ENCODE assay signal across 16 cellular contexts in the genomic region with DNA sequence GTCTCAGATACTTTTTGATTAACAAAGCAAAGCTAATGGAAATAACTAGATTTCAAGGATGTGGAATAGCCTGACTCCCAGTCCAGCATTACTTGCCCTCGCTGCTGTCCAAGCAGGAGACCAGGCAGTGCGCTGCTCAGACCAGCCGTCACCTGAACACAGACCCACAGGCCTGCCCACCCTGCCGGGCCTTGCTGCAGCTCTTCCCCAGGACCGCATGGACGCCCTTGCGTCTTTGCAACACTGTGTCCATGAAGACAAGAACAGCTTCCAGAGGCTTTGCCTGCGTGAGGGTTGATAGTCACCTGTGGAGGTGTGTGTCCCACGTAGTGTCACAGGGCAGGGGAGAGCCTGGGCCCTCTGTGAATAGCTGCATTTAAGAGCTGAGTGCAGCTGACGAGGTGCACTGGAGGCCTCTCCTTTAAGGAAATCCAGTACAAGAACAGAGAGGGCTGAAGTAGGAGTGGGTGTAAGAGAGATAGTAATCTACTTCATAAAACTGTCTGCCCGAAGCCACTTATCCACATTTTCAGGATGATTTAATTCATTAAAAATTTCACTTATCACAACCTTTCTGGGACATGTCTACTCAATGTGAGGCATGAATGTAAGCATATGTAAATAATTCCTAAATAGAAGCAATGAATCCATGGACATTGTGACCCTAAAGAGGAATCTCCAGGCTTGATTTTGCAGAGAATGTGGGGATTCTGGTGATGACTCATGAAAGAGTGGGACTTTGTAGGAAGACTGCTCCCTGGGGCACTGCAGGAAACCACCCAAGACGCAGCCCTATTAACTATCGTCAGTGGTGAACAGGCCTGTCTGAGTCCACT.
A peak's percentile ranks its signal among the peaks of the same experiment; 100 is the strongest.
DNase-seq lines count a peak whose midpoint lies in the region; ATAC-seq and TF ChIP-seq lines count a peak whose summit lies in the region.
"Had no signal": no experiment of that assay in that cellular context is flagged by ENCODE, and none has a peak within 500 bp of the region (broad histone marks: within the 10 kb centered on the region; RNA-seq: fewer than 3 reads in every experiment).

No MANE protein-coding gene starts in this region.

- H3K4me1 ChIP-seq in mammary epithelial cell (ENCODE audit: insufficient read depth, low read length) (peaks cover 23% of the 10 kb centered on the region), mesodermal cell (ENCODE audit: control insufficient read depth, insufficient read depth, low read length, poor library complexity, severe bottlenecking) (peaks cover 8% of the 10 kb centered on the region), mucosa of descending colon (ENCODE audit: low read depth) (peaks cover 11% of the 10 kb centered on the region)

- H3K27ac ChIP-seq in mammary epithelial cell (ENCODE audit: insufficient read depth, low read depth, low read length) = no peak overlapping the region
- H3K27ac ChIP-seq in mesodermal cell (ENCODE audit: low read depth, low read length, severe bottlenecking) = peak overlapping the region; percentile 26

- intact Hi-C loops in mammary epithelial cell (cut with micrococcal nuclease) (no loop called here), mucosa of descending colon (cut with DNase I, micrococcal nuclease) (no loop called here)
- intact Hi-C loops in activated naive CD4-positive, alpha-beta T cell treated with anti-CD3 and anti-CD28 coated beads for 36 hours (cut with micrococcal nuclease) = no loop called here

- H3K9me3 Mint-ChIP-seq in activated naive CD4-positive, alpha-beta T cell treated with anti-CD3 and anti-CD28 coated beads for 36 hours = no peaks in the 10 kb centered on the region

- CTCF ChIA-PET in mammary epithelial cell (lab: Charles Lee; ENCODE audit: low non-redundant PET) = no interaction called here
- CTCF ChIA-PET in activated naive CD4-positive, alpha-beta T cell treated with anti-CD3 and anti-CD28 coated beads for 36 hours (lab: Charles Lee) = interaction anchor here (1.9 kb wide), 1 partner anchor 133 kb away, joined by 7 read pairs; no protein-coding TSS in a partner anchor

- in situ Hi-C loops in mammary epithelial cell (cut with MboI; ENCODE audit: low sequenced_read_pairs in 2 of 2) = no loop called here

- peaks cover 9% of the 10 kb centered on the region for H3K4me1 Mint-ChIP-seq in activated naive CD4-positive, alpha-beta T cell treated with anti-CD3 and anti-CD28 coated beads for 36 hours (ENCODE audit: low read depth)

- DNase-seq in AG08395 (ENCODE audit: low spot score) (peak; percentile 26), HT-29 (ENCODE audit: low spot score) (peak; percentile 62), mammary epithelial cell (peak; percentile 53), NCI-H2227 treated with DMSO at 0.1 percent for 48 hours (lab: John Stamatoyannopoulos, UW) (no peak), mucosa of descending colon (no peak), NCI-H146 treated with DMSO at 0.1 percent for 48 hours (lab: John Stamatoyannopoulos, UW; ENCODE audit: unreplicated experiment) (no peak)
- no peak for DNase-seq in activated naive CD4-positive, alpha-beta T cell treated with anti-CD3 and anti-CD28 coated beads for 36 hours
- DNase-seq: activated CD4-positive, CD25-positive, alpha-beta regulatory T cell; activated CD8-positive, alpha-beta memory T cell treated with anti-CD3 and anti-CD28 coated beads, Interleukin-2, amount 50 U/mL, for 48 hours; DMS53; Kasumi-1; stimulated activated CD4-positive, alpha-beta T cell treated with anti-CD3 and anti-CD28 coated beads, Interleukin-15, amount 100 ng/mL, for 24 hours had no signal

- H2AFZ ChIP-seq in mammary epithelial cell (ENCODE audit: low read depth, low read length) = no peak overlapping the region

- H3K9me3 ChIP-seq in mammary epithelial cell (replicated peaks; ENCODE audit: insufficient read depth, low read length) (no peaks in the 10 kb centered on the region), mesodermal cell (ENCODE audit: control insufficient read depth, low read length) (peaks cover 9% of the 10 kb centered on the region), mucosa of descending colon (no peaks in the 10 kb centered on the region)

- H3K27me3 ChIP-seq in mammary epithelial cell (ENCODE audit: insufficient read depth, low read length) = no peaks in the 10 kb centered on the region

- H3K4me2 ChIP-seq in mammary epithelial cell (ENCODE audit: insufficient read depth, low read depth, low read length) = no peak overlapping the region

- WGBS in mammary epithelial cell (ENCODE audit: low coverage, missing lambda C conversion rate) = 61% methylated on average over 13 of the region's 13 CpGs
- WGBS in mesodermal cell (ENCODE audit: insufficient coverage in 2 of 2), 2 experiments = 95 to 100% methylated on average over 7 to 9 of the region's 13 CpGs

- H3K79me2 ChIP-seq in mammary epithelial cell (ENCODE audit: insufficient read depth, low read length) = no peaks in the 10 kb centered on the region

- H3K27me3 Mint-ChIP-seq in activated naive CD4-positive, alpha-beta T cell treated with anti-CD3 and anti-CD28 coated beads for 36 hours (ENCODE audit: low read depth) = no peaks in the 10 kb centered on the region
- H3K27me3 Mint-ChIP-seq: activated naive CD8-positive, alpha-beta T cell had no signal

- H3K4me3 Mint-ChIP-seq in activated naive CD4-positive, alpha-beta T cell treated with anti-CD3 and anti-CD28 coated beads for 36 hours = no peak overlapping the region
- H3K4me3 Mint-ChIP-seq: activated naive CD8-positive, alpha-beta T cell had no signal

- dilution Hi-C loops in mammary epithelial cell (cut with HindIII; ENCODE audit: low sequenced_read_pairs) = loop anchor here (5.0 kb wide), 1 partner anchor 107 kb away; no protein-coding TSS in a partner anchor

- H3K9ac ChIP-seq in mammary epithelial cell (ENCODE audit: insufficient read depth, low read length) = no peak overlapping the region

- BruUV-seq in mammary epithelial cell (replicated peaks; lab: Mats Ljungman, UMichigan) = no TSS peak

- TF ChIP-seq CTCF in mammary epithelial cell (conservative IDR thresholded peaks at IDR 0.05 in 1 of 2, IDR thresholded peaks at IDR 0.05 in 1 of 2; ENCODE audit: extremely low read depth in 1 of 2, insufficient read depth in 1 of 2, low read depth in 1 of 2, low read length in 2 of 2) = no peak
- no peak for TF ChIP-seq CTCF in mucosa of descending colon (IDR thresholded peaks at IDR 0.05)

- no peak for ATAC-seq in mucosa of descending colon
- ATAC-seq: GM12878 had no signal

- H3K4me3 ChIP-seq in mammary epithelial cell (replicated peaks in 1 of 3; ENCODE audit: insufficient read depth in 1 of 3, low read depth in 2 of 3, low read length in 3 of 3) (no peak overlapping the region), mesodermal cell (ENCODE audit: extremely low read depth, insufficient read depth, low read length, poor library complexity, severe bottlenecking) (no peak overlapping the region), mucosa of descending colon (no peak overlapping the region)
- H3K4me3 ChIP-seq: GM12878, lung had no signal

- H3K36me3 ChIP-seq in mammary epithelial cell (ENCODE audit: insufficient read depth, low read length) (no peaks in the 10 kb centered on the region), mesodermal cell (ENCODE audit: control insufficient read depth, insufficient read depth, low read length) (no peaks in the 10 kb centered on the region), mucosa of descending colon (ENCODE audit: low read depth) (no peaks in the 10 kb centered on the region)

- no peaks in the 10 kb centered on the region for H3K36me3 Mint-ChIP-seq in activated naive CD4-positive, alpha-beta T cell treated with anti-CD3 and anti-CD28 coated beads for 36 hours (ENCODE audit: low read depth)
- H3K36me3 Mint-ChIP-seq: activated naive CD8-positive, alpha-beta T cell had no signal

- H4K20me1 ChIP-seq in mammary epithelial cell (ENCODE audit: insufficient read depth, low read length) = no peaks in the 10 kb centered on the region

- H3K27ac Mint-ChIP-seq in activated naive CD4-positive, alpha-beta T cell treated with anti-CD3 and anti-CD28 coated beads for 36 hours = no peak overlapping the region
- H3K27ac Mint-ChIP-seq: activated naive CD8-positive, alpha-beta T cell had no signal

Comparison
In these comparisons a context has a peak if more than half of its experiments do, and no peak if none do; other contexts are left out.
1. DNase-seq: peak in AG08395 (single experiment), HT-29 (single experiment) and mammary epithelial cell (single experiment); none in NCI-H2227 treated with DMSO at 0.1 percent for 48 hours (single experiment), mucosa of descending colon (0 of 3), NCI-H146 treated with DMSO at 0.1 percent for 48 hours (single experiment) and activated naive CD4-positive, alpha-beta T cell treated with anti-CD3 and anti-CD28 coated beads for 36 hours (single experiment).